7 cellular contexts compared by ENCODE assay signal in genomic region chr11:1389103-1389931, GRCh38.
DNase-seq lines count a peak whose midpoint lies in the region; ATAC-seq lines count a peak whose summit lies in the region.

No MANE protein-coding gene starts in this region.

- ATAC-seq in GM18858 (IDR thresholded peaks at IDR 0.05; ENCODE audit: unreplicated experiment) = peak; percentile 87
- ATAC-seq in HG03095 (IDR thresholded peaks at IDR 0.05; ENCODE audit: unreplicated experiment) = peak; percentile 85

- DNase-seq in NCI-H2171 treated with DMSO at 0.1 percent for 48 hours (lab: John Stamatoyannopoulos, UW) (peak; percentile 85), inferior parietal cortex (ENCODE audit: extremely low spot score) (peak; percentile 89), smooth muscle cell of the brain vasculature (ENCODE audit: low read depth, low spot score) (peak; percentile 75)
- peak; percentile 87 for DNase-seq in activated CD4-positive, CD25-positive, alpha-beta regulatory T cell treated with anti-CD3 and anti-CD28 coated beads, Interleukin-2, amount 50 U/mL, for 16 hours (ENCODE audit: low read depth, low spot score)
- peak; percentile 97 for DNase-seq in central memory CD4-positive, alpha-beta T cell

Comparison
In these comparisons a context has a peak if more than half of its experiments do, and no peak if none do; other contexts are left out.
1. Peak in every context shown above with its lines: DNase-seq and ATAC-seq.